In the genomic region with DNA sequence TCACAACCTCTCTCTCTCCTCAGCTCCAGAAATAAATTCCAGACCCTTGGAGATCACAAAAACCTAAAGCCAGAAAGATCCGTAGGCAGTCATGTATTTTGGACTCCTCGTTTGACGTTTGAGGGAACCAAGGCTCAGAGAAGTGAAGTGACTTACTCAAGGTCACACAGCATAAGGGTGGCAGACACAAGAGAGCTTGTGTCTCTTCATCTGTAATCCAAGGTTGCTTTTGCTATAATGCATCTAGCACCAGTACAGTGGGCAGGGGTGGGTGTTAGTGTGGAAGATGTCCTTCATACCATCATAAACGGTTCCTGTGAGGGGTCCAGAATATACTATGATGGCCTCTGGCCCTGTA, we compare ENCODE assay signal across 14 cellular contexts.
A peak's percentile ranks its signal among the peaks of the same experiment; 100 is the strongest.
DNase-seq lines count a peak whose midpoint lies in the region; ATAC-seq and TF ChIP-seq lines count a peak whose summit lies in the region.
"Had no signal": no experiment of that assay in that cellular context is flagged by ENCODE, and none has a peak within 500 bp of the region (broad histone marks: within the 10 kb centered on the region; RNA-seq: fewer than 3 reads in every experiment).

No MANE protein-coding gene starts in this region.

- H3K27me3 Mint-ChIP-seq in activated CD4-positive, alpha-beta T cell treated with anti-CD3 and anti-CD28 coated beads, Interleukin-2, amount 10 ng/mL, durations not matched to agents 24 days and 14 days: no peaks in the 10 kb centered on the region
- no peaks in the 10 kb centered on the region for H3K27me3 Mint-ChIP-seq in activated naive CD8-positive, alpha-beta T cell
- no peaks in the 10 kb centered on the region for H3K27me3 Mint-ChIP-seq in type B pancreatic cell
- H3K27me3 Mint-ChIP-seq: central memory CD8-positive, alpha-beta T cell had no signal

- intact Hi-C loops in activated CD4-positive, alpha-beta T cell treated with anti-CD3 and anti-CD28 coated beads, Interleukin-2, amount 10 ng/mL, durations not matched to agents 24 days and 14 days (cut with micrococcal nuclease): no loop called here
- intact Hi-C loops in lower lobe of right lung (cut with DNase I) (no loop called here), tibial artery (cut with DNase I; ENCODE audit: low total_unique reads) (loop anchor here (5.0 to 10.0 kb wide), 2 partner anchors 371 to 449 kb away; partner anchors contain the start of gene IRF2BP2)

- H3K27ac ChIP-seq in lower lobe of right lung (peak overlapping the region; percentile 75), tibial artery (peak overlapping the region; percentile 87)
- H3K27ac ChIP-seq: VCaP had no signal

- H3K9me3 ChIP-seq in lower lobe of right lung (no peaks in the 10 kb centered on the region), tibial artery (no peaks in the 10 kb centered on the region)

- H3K4me1 Mint-ChIP-seq in activated CD4-positive, alpha-beta T cell treated with anti-CD3 and anti-CD28 coated beads, Interleukin-2, amount 10 ng/mL, durations not matched to agents 24 days and 14 days: peaks cover 77% of the 10 kb centered on the region
- peaks cover 69% of the 10 kb centered on the region for H3K4me1 Mint-ChIP-seq in activated naive CD8-positive, alpha-beta T cell (ENCODE audit: low read depth)
- H3K4me1 Mint-ChIP-seq in type B pancreatic cell (ENCODE audit: unreplicated experiment): peaks cover 53% of the 10 kb centered on the region

- H3K27me3 ChIP-seq in lower lobe of right lung (ENCODE audit: low read depth): no peaks in the 10 kb centered on the region
- H3K27me3 ChIP-seq in tibial artery: no peaks in the 10 kb centered on the region

- DNase-seq in activated CD4-positive, alpha-beta T cell treated with anti-CD3 and anti-CD28 coated beads, Interleukin-2, amount 10 ng/mL, durations not matched to agents 24 days and 14 days: no peak
- no peak for DNase-seq in activated CD4-positive, alpha-beta T cell treated with anti-CD3 and anti-CD28 coated beads, Interleukin-2, amount 50 U/mL, for 4 hours
- DNase-seq in lower lobe of right lung (no peak), tibial artery (no peak), type B pancreatic cell (ENCODE audit: extremely low spot score, unreplicated experiment) (no peak), NCI-H1092 treated with DMSO at 0.1 percent for 48 hours (lab: John Stamatoyannopoulos, UW) (no peak)
- DNase-seq in activated naive CD4-positive, alpha-beta T cell (lab: John Stamatoyannopoulos, UW): no peak
- DNase-seq: ACHN; activated T-cell treated with anti-CD3 and anti-CD28 coated beads, Interleukin-2, amount 50 U/mL, for 48 hours; NCI-H2107; nephron progenitor cell had no signal

- H3K36me3 Mint-ChIP-seq in activated CD4-positive, alpha-beta T cell treated with anti-CD3 and anti-CD28 coated beads, Interleukin-2, amount 10 ng/mL, durations not matched to agents 24 days and 14 days (ENCODE audit: low read depth): peaks cover 6% of the 10 kb centered on the region
- H3K36me3 Mint-ChIP-seq in activated naive CD8-positive, alpha-beta T cell: peaks cover 2% of the 10 kb centered on the region
- no peaks in the 10 kb centered on the region for H3K36me3 Mint-ChIP-seq in type B pancreatic cell

- no peak for ATAC-seq in lower lobe of right lung

- H3K4me1 ChIP-seq in lower lobe of right lung (peaks cover 91% of the 10 kb centered on the region), tibial artery (peaks cover 9 to 99% (median 73%) of the 10 kb centered on the region in 4 donors)

- no peak overlapping the region for H3K4me3 Mint-ChIP-seq in activated CD4-positive, alpha-beta T cell treated with anti-CD3 and anti-CD28 coated beads, Interleukin-2, amount 10 ng/mL, durations not matched to agents 24 days and 14 days
- H3K4me3 Mint-ChIP-seq in activated naive CD8-positive, alpha-beta T cell: no peak overlapping the region
- no peak overlapping the region for H3K4me3 Mint-ChIP-seq in type B pancreatic cell
- H3K4me3 Mint-ChIP-seq: central memory CD8-positive, alpha-beta T cell; nephron progenitor cell had no signal

- peak overlapping the region; percentile 92 for H3K27ac Mint-ChIP-seq in activated CD4-positive, alpha-beta T cell treated with anti-CD3 and anti-CD28 coated beads, Interleukin-2, amount 10 ng/mL, durations not matched to agents 24 days and 14 days
- H3K27ac Mint-ChIP-seq in activated naive CD8-positive, alpha-beta T cell: peak overlapping the region; percentile 22
- no peak overlapping the region for H3K27ac Mint-ChIP-seq in type B pancreatic cell

- H3K9me3 Mint-ChIP-seq in activated CD4-positive, alpha-beta T cell treated with anti-CD3 and anti-CD28 coated beads, Interleukin-2, amount 10 ng/mL, durations not matched to agents 24 days and 14 days: no peaks in the 10 kb centered on the region
- H3K9me3 Mint-ChIP-seq in activated naive CD8-positive, alpha-beta T cell (ENCODE audit: low read depth): no peaks in the 10 kb centered on the region
- H3K9me3 Mint-ChIP-seq in type B pancreatic cell: no peaks in the 10 kb centered on the region
- H3K9me3 Mint-ChIP-seq: central memory CD8-positive, alpha-beta T cell; nephron progenitor cell had no signal

- TF ChIP-seq CTCF in lower lobe of right lung (IDR thresholded peaks at IDR 0.05) (no peak), tibial artery (IDR thresholded peaks at IDR 0.05) (no peak), type B pancreatic cell (conservative IDR thresholded peaks at IDR 0.05) (no peak)

- H3K4me3 ChIP-seq in lower lobe of right lung (no peak overlapping the region), tibial artery (no peak overlapping the region)

- no peaks in the 10 kb centered on the region for H3K36me3 ChIP-seq in lower lobe of right lung
- H3K36me3 ChIP-seq in tibial artery: no peaks in the 10 kb centered on the region
